In genomic region chr1:211695135-211695816, GRCh38 we compare ENCODE assay signal across 10 cellular contexts. TPM values are rescaled to one million over a fixed set of nuclear protein-coding genes. Genes with fewer than 3 reads are reported as not detected.
DNase-seq lines count a peak whose midpoint lies in the region; ATAC-seq, FAIRE-seq and TF ChIP-seq lines count a peak whose summit lies in the region.
"Had no signal": no experiment of that assay in that cellular context is flagged by ENCODE, and none has a peak within 500 bp of the region (broad histone marks: within the 10 kb centered on the region; RNA-seq: fewer than 3 reads in every experiment).

No MANE protein-coding gene starts in this region.

- TF ChIP-seq POLR2A in suprapubic skin (IDR thresholded peaks at IDR 0.05), result no peak

- intact Hi-C loops in CD14-positive monocyte (cut with micrococcal nuclease), result no loop called here

- peaks cover 2 to 13% (median 5%) of the 10 kb centered on the region in 3 donors for H3K27me3 Mint-ChIP-seq in CD14-positive monocyte (ENCODE audit: low read depth in 3 of 3)

- no peak overlapping the region for H2AFZ ChIP-seq in SU-DHL-6 (ENCODE audit: low read depth, low read length, severe bottlenecking)

- H3K27ac Mint-ChIP-seq in CD14-positive monocyte, result no peak overlapping the region
- H3K27ac Mint-ChIP-seq: activated T-helper 2 cell treated with anti-CD3 and anti-CD28 coated beads, Interferon-gamma antibody, Interleukin-2, Interleukin-4, amounts not matched to agents 10 μg/mL and 5 μg/mL and 100 μg/mL, durations not matched to agents 14 hours and 24 hours and 36 hours had no signal

- H3K79me2 ChIP-seq in SU-DHL-6 (ENCODE audit: insufficient read depth, low read length), result no peaks in the 10 kb centered on the region

- H3K36me3 ChIP-seq in SU-DHL-6 (ENCODE audit: low read length), result no peaks in the 10 kb centered on the region
- no peaks in the 10 kb centered on the region for H3K36me3 ChIP-seq in suprapubic skin

- H3K4me1 Mint-ChIP-seq in CD14-positive monocyte, result peaks cover 12% of the 10 kb centered on the region

- peaks cover 7% of the 10 kb centered on the region for H3K4me1 ChIP-seq in suprapubic skin

- no peaks in the 10 kb centered on the region for H3K9me2 ChIP-seq in SU-DHL-6 (replicated peaks; ENCODE audit: insufficient read depth, low read length)

- H4K20me1 ChIP-seq in SU-DHL-6 (ENCODE audit: low read depth, low read length), result no peaks in the 10 kb centered on the region

- 74% methylated on average over 10 of the region's 10 CpGs for WGBS in suprapubic skin

- TF ChIP-seq CTCF in SU-DHL-6 (IDR thresholded peaks at IDR 0.05; ENCODE audit: insufficient read depth, low read length, poor library complexity, severe bottlenecking) (no peak), suprapubic skin (IDR thresholded peaks at IDR 0.05) (no peak), CD14-positive monocyte (IDR thresholded peaks at IDR 0.05) (no peak)

- DNase-seq in CD1c-positive myeloid dendritic cell (ENCODE audit: extremely low spot score) (peak; percentile 81), GM19239 (ENCODE audit: insufficient read length, low spot score) (no peak), inferior parietal cortex (ENCODE audit: extremely low spot score) (no peak), suprapubic skin (ENCODE audit: low spot score in 2 of 2) (no peak), NCI-H524 (lab: John Stamatoyannopoulos, UW) (no peak), CD14-positive monocyte (ENCODE audit: low spot score) (no peak)
- DNase-seq: CD4-positive, CD25-positive, alpha-beta regulatory T cell had no signal

- H3F3A ChIP-seq in SU-DHL-6 (ENCODE audit: insufficient read depth), result 0 out of 2 replicates have a peak, but pooled peaks cover 9% of the 10 kb centered on the region

- H3K27me3 ChIP-seq in SU-DHL-6 (ENCODE audit: low read length) (no peaks in the 10 kb centered on the region), suprapubic skin (no peaks in the 10 kb centered on the region)

- no peak overlapping the region for H3K4me2 ChIP-seq in SU-DHL-6 (ENCODE audit: low read depth, low read length, poor library complexity, severe bottlenecking)

- H3K4me3 Mint-ChIP-seq in CD14-positive monocyte, result no peak overlapping the region
- H3K4me3 Mint-ChIP-seq: CD4-positive, CD25-positive, alpha-beta regulatory T cell had no signal

- ATAC-seq in HG03039 (IDR thresholded peaks at IDR 0.05; ENCODE audit: unreplicated experiment), result peak; percentile 49

- H3K27ac ChIP-seq in SU-DHL-6 (ENCODE audit: low read depth, low read length) (peak overlapping the region; percentile 33; the same call in 1 of the 2 replicates), suprapubic skin (no peak overlapping the region)

- FAIRE-seq in GM19239 (lab: Jason Lieb, UNC), result peak; percentile 92

- H3K9me3 Mint-ChIP-seq in CD14-positive monocyte, result peaks cover 3 to 12% (median 11%) of the 10 kb centered on the region in 7 donors
- H3K9me3 Mint-ChIP-seq: CD4-positive, CD25-positive, alpha-beta regulatory T cell had no signal

- TF ChIP-seq EP300 in suprapubic skin (IDR thresholded peaks at IDR 0.05), result no peak

- H3K9me3 ChIP-seq in SU-DHL-6 (ENCODE audit: insufficient read depth, low read length), result no peaks in the 10 kb centered on the region
- no peaks in the 10 kb centered on the region for H3K9me3 ChIP-seq in suprapubic skin

- H3K4me3 ChIP-seq in SU-DHL-6 (ENCODE audit: insufficient read depth, low read length, poor library complexity, severe bottlenecking), result no peak overlapping the region
- no peak overlapping the region for H3K4me3 ChIP-seq in suprapubic skin

- H3K36me3 Mint-ChIP-seq in CD14-positive monocyte, result peaks cover 0 to 6% of the 10 kb centered on the region in 2 donors
- H3K36me3 Mint-ChIP-seq: CD4-positive, CD25-positive, alpha-beta regulatory T cell had no signal

- H3K9ac ChIP-seq in SU-DHL-6 (ENCODE audit: low read length), result no peak overlapping the region

RNA-seq across cellular contexts. Expression of gene NEK2, which starts 19.9 kb away (rescaled TPM):
- total RNA-seq in suprapubic skin, result 10 to 100 TPM in 1 of 4 donors, 1 to 10 TPM in 2, not detected in 1; 3.2 to 11.8 (median 3.6) TPM
- polyA plus RNA-seq in CD14-positive monocyte, result not detected
